20 cellular contexts compared by ENCODE assay signal in the genomic region with DNA sequence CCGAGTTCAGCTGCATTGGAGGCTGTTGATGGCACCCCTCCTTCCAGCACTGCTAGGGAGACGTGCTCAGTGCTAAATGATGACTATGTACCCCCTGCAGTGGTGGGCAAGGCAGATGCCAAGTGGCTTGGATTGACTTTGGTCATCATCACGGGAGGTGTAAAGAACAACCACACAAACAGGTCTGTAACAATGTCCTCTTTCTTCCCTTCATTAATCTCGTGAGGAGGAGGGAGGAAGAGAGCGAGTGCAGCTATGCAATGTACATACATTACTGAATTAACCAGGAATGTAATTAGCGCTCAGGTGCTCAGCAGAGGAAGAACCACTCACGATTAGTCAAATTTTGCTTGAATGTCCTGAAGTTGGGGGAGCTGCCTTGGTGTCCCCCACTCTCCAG.
DNase-seq lines count a peak whose midpoint lies in the region; ATAC-seq and TF ChIP-seq lines count a peak whose summit lies in the region.
"Had no signal": no experiment of that assay in that cellular context is flagged by ENCODE, and none has a peak within 500 bp of the region (broad histone marks: within the 10 kb centered on the region; RNA-seq: fewer than 3 reads in every experiment).

No MANE protein-coding gene starts in this region.

- ATAC-seq in body of pancreas (peak; percentile 86), GM19395 (IDR thresholded peaks at IDR 0.05; ENCODE audit: unreplicated experiment) (no peak)
- ATAC-seq: A549; CD8-positive, alpha-beta T cell; GM12878 had no signal

- H3K9me3 Mint-ChIP-seq in endodermal cell, result no peaks in the 10 kb centered on the region
- no peaks in the 10 kb centered on the region for H3K9me3 Mint-ChIP-seq in activated naive CD4-positive, alpha-beta T cell treated with anti-CD3 and anti-CD28 coated beads, Interleukin-2, amount 10 ng/mL, durations not matched to agents 7 days and 5 days
- H3K9me3 Mint-ChIP-seq: CD4-positive, alpha-beta T cell; CD8-positive, alpha-beta T cell had no signal

- no peak overlapping the region for H3K27ac Mint-ChIP-seq in endodermal cell
- no peak overlapping the region for H3K27ac Mint-ChIP-seq in activated naive CD4-positive, alpha-beta T cell treated with anti-CD3 and anti-CD28 coated beads, Interleukin-2, amount 10 ng/mL, durations not matched to agents 7 days and 5 days
- H3K27ac Mint-ChIP-seq: B cell; CD4-positive, alpha-beta T cell; CD8-positive, alpha-beta T cell had no signal

- H3K27me3 Mint-ChIP-seq in endodermal cell (ENCODE audit: insufficient read depth), result peaks cover 27% of the 10 kb centered on the region
- H3K27me3 Mint-ChIP-seq in activated naive CD4-positive, alpha-beta T cell treated with anti-CD3 and anti-CD28 coated beads, Interleukin-2, amount 10 ng/mL, durations not matched to agents 7 days and 5 days, result peaks cover 6% of the 10 kb centered on the region
- H3K27me3 Mint-ChIP-seq: CD4-positive, alpha-beta T cell had no signal

- peaks cover 2% of the 10 kb centered on the region for H3K4me1 Mint-ChIP-seq in endodermal cell
- no peaks in the 10 kb centered on the region for H3K4me1 Mint-ChIP-seq in activated naive CD4-positive, alpha-beta T cell treated with anti-CD3 and anti-CD28 coated beads, Interleukin-2, amount 10 ng/mL, durations not matched to agents 7 days and 5 days

- H3K4me3 ChIP-seq in body of pancreas (no peak overlapping the region), endodermal cell (ENCODE audit: low read length) (no peak overlapping the region)
- H3K4me3 ChIP-seq: A549; BLaER1 treated with 17β-estradiol and CSF1 and Interleukin-3, amounts not matched to agents 10 nM and 100 nM; GM12878 had no signal

- 54 to 63% methylated on average over 7 of the region's 7 CpGs for WGBS in body of pancreas, 2 donors
- WGBS in endodermal cell (ENCODE audit: insufficient coverage in 1 of 2, insufficient read length in 1 of 2), 2 experiments, result 90 to 92% methylated on average over 4 to 7 of the region's 7 CpGs

- no peak for TF ChIP-seq POLR2A in body of pancreas (IDR thresholded peaks at IDR 0.05)

- CTCF ChIA-PET in activated naive CD4-positive, alpha-beta T cell treated with anti-CD3 and anti-CD28 coated beads, Interleukin-2, amount 10 ng/mL, durations not matched to agents 7 days and 5 days (lab: Charles Lee), result no interaction called here

- H3K4me1 ChIP-seq in body of pancreas (peaks cover 11% of the 10 kb centered on the region), endodermal cell (ENCODE audit: control insufficient read depth, insufficient read depth, low read length) (no peaks in the 10 kb centered on the region)
- H3K4me1 ChIP-seq: A549, Caco-2 had no signal

- TF ChIP-seq CTCF in body of pancreas (IDR thresholded peaks at IDR 0.05) (no peak), endodermal cell (conservative IDR thresholded peaks at IDR 0.05) (no peak)

- H3K9ac ChIP-seq in endodermal cell (ENCODE audit: extremely low read depth, low read length, poor library complexity, severe bottlenecking), result no peak overlapping the region
- H3K9ac ChIP-seq: BLaER1 treated with 17β-estradiol and CSF1 and Interleukin-3, amounts not matched to agents 10 nM and 100 nM had no signal

- H3K4me3 Mint-ChIP-seq in endodermal cell, result no peak overlapping the region
- H3K4me3 Mint-ChIP-seq in activated naive CD4-positive, alpha-beta T cell treated with anti-CD3 and anti-CD28 coated beads, Interleukin-2, amount 10 ng/mL, durations not matched to agents 7 days and 5 days, result no peak overlapping the region
- H3K4me3 Mint-ChIP-seq: B cell; CD4-positive, alpha-beta T cell; CD8-positive, alpha-beta T cell had no signal

- no peaks in the 10 kb centered on the region for H3K27me3 ChIP-seq in body of pancreas
- no peaks in the 10 kb centered on the region for H3K27me3 ChIP-seq in endodermal cell (ENCODE audit: control insufficient read depth, insufficient read depth, low read length, poor library complexity, severe bottlenecking)
- H3K27me3 ChIP-seq: BLaER1 treated with 17β-estradiol and CSF1 and Interleukin-3, amounts not matched to agents 10 nM and 100 nM had no signal

- intact Hi-C loops in body of pancreas (cut with DNase I), result no loop called here

- H3K36me3 ChIP-seq in body of pancreas (replicated peaks in 1 of 2; ENCODE audit: insufficient read depth in 1 of 2, low read depth in 2 of 2) (no peaks in the 10 kb centered on the region), endodermal cell (ENCODE audit: control insufficient read depth, insufficient read depth, low read length) (no peaks in the 10 kb centered on the region)
- H3K36me3 ChIP-seq: BLaER1 treated with 17β-estradiol and CSF1 and Interleukin-3, amounts not matched to agents 10 nM and 100 nM had no signal

- no peaks in the 10 kb centered on the region for H3K36me3 Mint-ChIP-seq in endodermal cell (ENCODE audit: low read depth)
- no peaks in the 10 kb centered on the region for H3K36me3 Mint-ChIP-seq in activated naive CD4-positive, alpha-beta T cell treated with anti-CD3 and anti-CD28 coated beads, Interleukin-2, amount 10 ng/mL, durations not matched to agents 7 days and 5 days
- H3K36me3 Mint-ChIP-seq: CD8-positive, alpha-beta T cell had no signal

- H3K9me3 ChIP-seq in body of pancreas (no peaks in the 10 kb centered on the region), endodermal cell (ENCODE audit: control insufficient read depth, low read length) (no peaks in the 10 kb centered on the region)
- H3K9me3 ChIP-seq: A549; BLaER1 treated with 17β-estradiol and CSF1 and Interleukin-3, amounts not matched to agents 10 nM and 100 nM; Caco-2 had no signal

- DNase-seq in Daoy (ENCODE audit: low read depth), result peak; percentile 36
- peak in 3 of 4 donors; percentile 12 to 20 (median 19) for DNase-seq in body of pancreas
- peak; percentile 26 for DNase-seq in endodermal cell
- no peak for DNase-seq in activated naive CD4-positive, alpha-beta T cell treated with anti-CD3 and anti-CD28 coated beads, Interleukin-2, amount 10 ng/mL, durations not matched to agents 7 days and 5 days
- DNase-seq in SW480 (ENCODE audit: low spot score), result no peak
- DNase-seq: AML-193; Caco-2; Calu3; CD4-positive, alpha-beta T cell; CD8-positive, alpha-beta T cell; DMS79 treated with DMSO at 0.1 percent for 48 hours; EL; GDM1 had no signal

- H3K27ac ChIP-seq in body of pancreas, result peak overlapping the region in 2 of 4 donors; percentile 52 to 53
- H3K27ac ChIP-seq in endodermal cell (ENCODE audit: low read depth, low read length), result no peak overlapping the region
- H3K27ac ChIP-seq: 22Rv1; A549; BLaER1 treated with 17β-estradiol and CSF1 and Interleukin-3, amounts not matched to agents 10 nM and 100 nM; C4-2B had no signal

Comparison
In these comparisons a context has a peak if more than half of its experiments do, and no peak if none do; other contexts are left out.
1. DNase-seq: peak in Daoy (single experiment), body of pancreas (3 of 4) and endodermal cell (single experiment); none in activated naive CD4-positive, alpha-beta T cell treated with anti-CD3 and anti-CD28 coated beads, Interleukin-2, amount 10 ng/mL, durations not matched to agents 7 days and 5 days (single experiment) and SW480 (single experiment).